In the genomic region with DNA sequence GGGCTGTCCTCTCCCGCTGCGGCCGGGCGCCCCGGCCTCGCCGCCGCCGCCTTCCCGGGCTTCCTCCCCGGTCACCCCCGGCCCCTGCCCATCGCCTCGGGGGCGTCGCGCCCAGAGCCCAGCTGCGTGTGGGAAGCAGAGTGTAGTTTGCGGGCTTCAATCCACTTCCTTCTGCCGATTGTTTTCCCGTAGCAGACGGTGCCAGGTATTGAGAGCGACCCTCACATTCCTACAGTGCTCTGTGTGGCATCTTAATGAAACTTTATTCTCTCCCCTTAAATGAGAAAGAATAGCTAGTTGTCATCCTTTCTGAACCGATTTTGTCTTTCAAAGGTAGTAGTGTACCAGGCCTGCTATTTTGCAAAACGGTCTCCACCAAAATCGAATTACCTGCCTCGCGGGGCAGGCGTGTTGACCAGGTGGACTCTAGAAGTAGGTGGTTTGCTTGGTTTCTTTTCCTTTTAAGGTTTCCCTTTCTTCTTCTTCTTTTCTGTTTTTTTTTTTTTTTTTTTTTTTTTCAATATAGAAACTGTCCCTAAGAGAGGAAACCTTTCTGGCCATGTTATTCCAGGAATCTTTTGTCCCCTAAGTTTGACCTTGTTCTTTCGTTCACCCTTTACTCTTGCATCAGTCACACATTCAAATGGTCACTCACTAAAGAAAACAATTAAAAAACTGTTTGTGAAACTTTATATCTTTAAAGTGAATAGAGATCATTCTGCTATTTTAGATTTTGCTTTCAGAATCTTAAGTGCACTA, we compare ENCODE assay signal across 8 cellular contexts. TPM values are rescaled to one million over a fixed set of nuclear protein-coding genes. Genes with fewer than 3 reads are reported as not detected.
DNase-seq lines count a peak whose midpoint lies in the region; ATAC-seq, FAIRE-seq and TF ChIP-seq lines count a peak whose summit lies in the region.

No MANE protein-coding gene starts in this region.

- POLR2A ChIA-PET in GM12878 (lab: Charles Lee) = no interaction called here

- no peak for TF ChIP-seq POLR2A in GM12878 (IDR thresholded peaks at IDR 0.05; ENCODE audit: low read depth, low read length)

- RAD21 ChIA-PET in GM12878 (lab: Charles Lee; ENCODE audit: unreplicated experiment) = interaction anchor here (1.2 kb wide), 1 partner anchor 141 kb away, joined by 3 read pairs; no protein-coding TSS in a partner anchor

- no peak for TF ChIP-seq CTCF in GM12878 (IDR thresholded peaks at IDR 0.05 in 2 of 3, conservative IDR thresholded peaks at IDR 0.05 in 1 of 3; ENCODE audit: control insufficient read depth in 2 of 3, extremely low read depth in 1 of 3, insufficient read depth in 1 of 3, low read depth in 3 of 3, low read length in 3 of 3)

- WGBS in GM12878 (ENCODE audit: insufficient coverage, insufficient replicate concordance, low lambda C conversion rate, missing lambda C conversion rate) = 3% methylated on average over 18 of the region's 30 CpGs

- in situ Hi-C loops in GM12878 (cut with MboI) = loop anchor here (25.0 kb wide), 4 partner anchors 693 to 1882 kb away; a partner anchor contains a TSS

- TF ChIP-seq EP300 in GM12878 (IDR thresholded peaks at IDR 0.05; ENCODE audit: borderline replicate concordance in 1 of 2, control insufficient read depth in 1 of 2, low read depth in 2 of 2, low read length in 2 of 2) = no peak

- CTCF ChIA-PET in GM12878 (lab: Yijun Ruan, JAX) = no interaction called here

- H3K4me3 ChIP-seq in GM12878 (peak overlapping the region; percentile 89), stomach smooth muscle (ENCODE audit: low read length in 2 of 2) (peak overlapping the region; percentile 88 to 98)

- H3K4me1 ChIP-seq in GM12878 (ENCODE audit: control insufficient read depth, insufficient read depth, low read length) (peaks cover 6% of the 10 kb centered on the region; the same call in 1 of the 2 replicates), stomach smooth muscle (ENCODE audit: control insufficient read depth, insufficient read depth, low read length) (no peaks in the 10 kb centered on the region)

- TF ChIP-seq RAD21 in GM12878 (IDR thresholded peaks at IDR 0.05; ENCODE audit: insufficient read depth, low read depth, low read length) = no peak

- FAIRE-seq in GM12878 (lab: Jason Lieb, UNC) = no peak

- peak; percentile 31 to 47 for DNase-seq in NCI-H524 (lab: John Stamatoyannopoulos, UW)
- no peak for DNase-seq in NCI-H524 treated with DMSO at 0.1 percent for 48 hours (lab: John Stamatoyannopoulos, UW)
- peak; percentile 58 for DNase-seq in NAMALWA (ENCODE audit: low spot score)
- no peak for DNase-seq in GM12878 (ENCODE audit: low read depth, low spot score)
- no peak for DNase-seq in left lobe of liver (ENCODE audit: low spot score)
- DNase-seq in NCI-H187 treated with DMSO at 0.1 percent for 48 hours (lab: John Stamatoyannopoulos, UW) = no peak

- peak overlapping the region; percentile 83 for H3K4me2 ChIP-seq in GM12878 (ENCODE audit: control insufficient read depth, insufficient read depth)

- ATAC-seq in GM12878 = peak; percentile 3
- ATAC-seq in left lobe of liver = peak; percentile 1
- no peak for ATAC-seq in HG02610 (IDR thresholded peaks at IDR 0.05; ENCODE audit: unreplicated experiment)

- H3K9me3 ChIP-seq in GM12878 (replicated peaks; ENCODE audit: control insufficient read depth, insufficient read depth, low read length) (no peaks in the 10 kb centered on the region), stomach smooth muscle (ENCODE audit: control insufficient read depth in 2 of 2, low read length in 2 of 2) (no peaks in the 10 kb centered on the region)

- BruUV-seq in GM12878 (replicated peaks; lab: Mats Ljungman, UMichigan) = no TSS peak

- H3K27me3 ChIP-seq in GM12878 (replicated peaks in 1 of 2; ENCODE audit: control insufficient read depth in 2 of 2, insufficient read depth in 2 of 2, low read length in 1 of 2) (peaks cover 0 to 2% of the 10 kb centered on the region in 2 experiments; a peak in 1 of 4 replicates), stomach smooth muscle (ENCODE audit: control insufficient read depth in 1 of 2, insufficient read depth in 2 of 2, low read length in 2 of 2) (no peaks in the 10 kb centered on the region)

- H2AFZ ChIP-seq in GM12878 (ENCODE audit: control insufficient read depth, low read depth, low read length) = peak overlapping the region; percentile 61

- SMC1A ChIA-PET in GM12878 (lab: Charles Lee; ENCODE audit: uncharacterized antibody, unreplicated experiment) = interaction anchor here (0.6 to 1.7 kb wide), 2 partner anchors 18 to 90 kb away, joined by 3 to 5 read pairs; no protein-coding TSS in a partner anchor

- H3K79me2 ChIP-seq in GM12878 (ENCODE audit: control insufficient read depth, insufficient read depth, low read length) = peaks cover 52% of the 10 kb centered on the region

- no peaks in the 10 kb centered on the region for H3K36me3 ChIP-seq in GM12878 (ENCODE audit: control insufficient read depth in 2 of 2, insufficient read depth in 2 of 2, low read length in 1 of 2)
- no peaks in the 10 kb centered on the region for H3K36me3 ChIP-seq in stomach smooth muscle (ENCODE audit: control insufficient read depth in 2 of 2, insufficient read depth in 2 of 2, low read length in 2 of 2)

- intact Hi-C loops in GM12878 (cut with micrococcal nuclease; ENCODE audit: unreplicated experiment) = loop anchor here (5.0 to 10.0 kb wide), 2 partner anchors 97 to 666 kb away; a partner anchor contains a TSS

- H4K20me1 ChIP-seq in GM12878 (ENCODE audit: control insufficient read depth, insufficient read depth) = no peaks in the 10 kb centered on the region

- H3K27ac ChIP-seq in GM12878 (ENCODE audit: control insufficient read depth, insufficient read depth) = peak overlapping the region; percentile 62
- peak overlapping the region; percentile 72 for H3K27ac ChIP-seq in stomach smooth muscle (ENCODE audit: low read length)

- H3K9ac ChIP-seq in GM12878 (ENCODE audit: control insufficient read depth, insufficient read depth, low read length) (peak overlapping the region; percentile 91), stomach smooth muscle (ENCODE audit: low read length in 2 of 2) (peak overlapping the region; percentile 80 to 90)

TF ChIP-seq in GM12878, 131 proteins besides CTCF, POLR2A, EP300 and RAD21:
- TF ChIP-seq, protein P1, sequence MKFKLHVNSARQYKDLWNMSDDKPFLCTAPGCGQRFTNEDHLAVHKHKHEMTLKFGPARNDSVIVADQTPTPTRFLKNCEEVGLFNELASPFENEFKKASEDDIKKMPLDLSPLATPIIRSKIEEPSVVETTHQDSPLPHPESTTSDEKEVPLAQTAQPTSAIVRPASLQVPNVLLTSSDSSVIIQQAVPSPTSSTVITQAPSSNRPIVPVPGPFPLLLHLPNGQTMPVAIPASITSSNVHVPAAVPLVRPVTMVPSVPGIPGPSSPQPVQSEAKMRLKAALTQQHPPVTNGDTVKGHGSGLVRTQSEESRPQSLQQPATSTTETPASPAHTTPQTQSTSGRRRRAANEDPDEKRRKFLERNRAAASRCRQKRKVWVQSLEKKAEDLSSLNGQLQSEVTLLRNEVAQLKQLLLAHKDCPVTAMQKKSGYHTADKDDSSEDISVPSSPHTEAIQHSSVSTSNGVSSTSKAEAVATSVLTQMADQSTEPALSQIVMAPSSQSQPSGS (IDR thresholded peaks at IDR 0.05; ENCODE audit: low read length) = peak; percentile 3; the same call in 1 of the 2 replicates
- TF ChIP-seq SMARCA5 (IDR thresholded peaks at IDR 0.05) (no peak), DPF2 (IDR thresholded peaks at IDR 0.05) (0 out of 2 replicates have a peak, but pooled peaks have one; percentile 48)
TF ChIP-seq in GM12878: peak in this region for 2.

RNA-seq across cellular contexts. Expression of a gene that starts 0.9 kb away (rescaled TPM):
- total RNA-seq in GM12878 (2013; cell fraction: nucleolus; rRNA removed) = 73.9 and 75.4 TPM in 2 replicates
- 28.8 and 29.9 TPM in 2 replicates for total RNA-seq in GM12878 (2014; rRNA removed)
- 29.2 and 31.3 TPM in 2 replicates for total RNA-seq in GM12878 (2014; rRNA removed; fragmentation: Illumina TruSeq; extraction: Trizol)
- total RNA-seq in GM12878 (2021) = 27.5 and 28.3 TPM in 2 replicates
- 11.8 TPM for polyA plus RNA-seq in GM12878 (2011; ENCODE audit: low read depth)
- polyA plus RNA-seq in GM12878 (2011; rRNA removed) = 25.6 and 35.8 TPM in 2 replicates
- polyA plus RNA-seq in GM12878 (2011; cell fraction: cytosol; rRNA removed) = 11.7 and 12.1 TPM in 2 replicates
- polyA plus RNA-seq in GM12878 (2011; cell fraction: nucleus; rRNA removed) = 19.0 and 20.7 TPM in 2 replicates
- polyA plus RNA-seq in GM12878 (2012) = 8.8 and 15.7 TPM in 2 replicates
- 25.3 and 35.3 TPM in 2 replicates for polyA plus RNA-seq in GM12878 (2014; fragmentation: Illumina TruSeq; extraction: Trizol)
- 1 to 10 TPM; 6.2 to 7.4 TPM for polyA plus RNA-seq in GM12878 (2014; fragmentation: Nextera tagmentation; extraction: Ambion mirVana)
- 17.5 and 21.5 TPM in 2 replicates for polyA plus RNA-seq in GM12878 (2014; rRNA removed)
- 1 to 10 TPM; 1.5 to 2.6 TPM for polyA plus RNA-seq in GM12878 (2016; fragmentation: Nextera tagmentation; extraction: Ambion mirVana)
- polyA minus RNA-seq in GM12878 (2011; rRNA and poly(A)+ RNA removed) = 44.2 and 88.0 TPM in 2 replicates
- 11.1 and 17.9 TPM in 2 replicates for polyA minus RNA-seq in GM12878 (2011; cell fraction: cytosol; rRNA and poly(A)+ RNA removed)
- 65.6 and 87.2 TPM in 2 replicates for polyA minus RNA-seq in GM12878 (2011; cell fraction: nucleus; rRNA and poly(A)+ RNA removed)
- total RNA-seq in left lobe of liver = 17.2 TPM

Comparison
In these comparisons a context has a peak if more than half of its experiments do, and no peak if none do; other contexts are left out.
1. DNase-seq: peak in NCI-H524 (2 of 2) and NAMALWA (single experiment); none in NCI-H524 treated with DMSO at 0.1 percent for 48 hours (single experiment), GM12878 (single experiment), left lobe of liver (single experiment) and NCI-H187 treated with DMSO at 0.1 percent for 48 hours (single experiment).